In the genomic region with DNA sequence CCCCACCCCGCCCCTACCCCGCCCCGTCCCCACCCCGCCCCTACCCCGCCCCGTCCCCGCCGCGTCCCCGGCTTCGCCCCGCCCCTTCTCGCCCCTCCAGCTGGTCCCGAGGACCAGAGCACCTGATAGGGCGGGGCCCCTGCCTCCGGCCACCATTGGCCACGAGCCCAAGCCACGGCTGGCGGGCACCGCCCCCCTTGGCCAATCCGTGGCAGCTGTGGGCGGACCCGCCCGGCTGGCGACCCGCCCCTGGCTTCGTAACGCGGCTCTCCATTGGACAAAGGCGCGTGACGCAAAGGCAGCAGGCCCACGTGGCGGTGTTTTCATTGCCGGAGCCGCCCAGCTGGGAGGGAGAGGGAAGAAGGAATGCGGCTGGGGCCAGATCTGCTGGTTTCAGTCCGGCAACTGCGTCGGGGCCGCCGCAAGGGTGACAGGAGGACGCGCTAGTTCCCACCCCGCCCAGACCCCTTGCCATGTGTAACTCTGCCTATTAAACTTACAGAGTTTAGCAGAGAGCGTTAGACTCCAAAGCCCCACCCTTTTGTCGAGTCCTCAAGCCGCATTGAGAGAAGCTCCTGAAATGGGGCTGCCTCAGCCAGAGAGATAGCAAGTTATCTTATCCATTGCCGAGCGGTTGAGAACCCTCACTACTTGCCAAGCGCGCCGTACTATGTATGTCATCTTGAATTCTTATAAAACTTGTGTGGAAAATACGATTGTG, we compare ENCODE assay signal across 1 cellular context.
A peak's percentile ranks its signal among the peaks of the same experiment; 100 is the strongest.
TF ChIP-seq lines count a peak whose summit lies in the region.

No MANE protein-coding gene starts in this region.

TF ChIP-seq in HCT116, 20 proteins besides CTCF, POLR2A, EP300 and RAD21 (continued from another document):
- TF ChIP-seq, protein P1, sequence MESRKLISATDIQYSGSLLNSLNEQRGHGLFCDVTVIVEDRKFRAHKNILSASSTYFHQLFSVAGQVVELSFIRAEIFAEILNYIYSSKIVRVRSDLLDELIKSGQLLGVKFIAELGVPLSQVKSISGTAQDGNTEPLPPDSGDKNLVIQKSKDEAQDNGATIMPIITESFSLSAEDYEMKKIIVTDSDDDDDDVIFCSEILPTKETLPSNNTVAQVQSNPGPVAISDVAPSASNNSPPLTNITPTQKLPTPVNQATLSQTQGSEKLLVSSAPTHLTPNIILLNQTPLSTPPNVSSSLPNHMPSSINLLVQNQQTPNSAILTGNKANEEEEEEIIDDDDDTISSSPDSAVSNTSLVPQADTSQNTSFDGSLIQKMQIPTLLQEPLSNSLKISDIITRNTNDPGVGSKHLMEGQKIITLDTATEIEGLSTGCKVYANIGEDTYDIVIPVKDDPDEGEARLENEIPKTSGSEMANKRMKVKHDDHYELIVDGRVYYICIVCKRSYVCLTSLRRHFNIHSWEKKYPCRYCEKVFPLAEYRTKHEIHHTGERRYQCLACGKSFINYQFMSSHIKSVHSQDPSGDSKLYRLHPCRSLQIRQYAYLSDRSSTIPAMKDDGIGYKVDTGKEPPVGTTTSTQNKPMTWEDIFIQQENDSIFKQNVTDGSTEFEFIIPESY (IDR thresholded peaks at IDR 0.05; ENCODE audit: extremely low read depth, insufficient replicate concordance, low read length): no peak
- TF ChIP-seq SRF (IDR thresholded peaks at IDR 0.05; ENCODE audit: low read depth) (no peak), CBX3 (IDR thresholded peaks at IDR 0.05; ENCODE audit: low read depth) (no peak), EZH2phosphoT487 (IDR thresholded peaks at IDR 0.05; ENCODE audit: borderline replicate concordance) (no peak), ZFX (IDR thresholded peaks at IDR 0.05) (no peak), CEBPB (IDR thresholded peaks at IDR 0.05; ENCODE audit: low read depth) (no peak), FOSL1 (IDR thresholded peaks at IDR 0.05; ENCODE audit: low read depth) (no peak), EZH2 (IDR thresholded peaks at IDR 0.05) (no peak), SIN3A (IDR thresholded peaks at IDR 0.05; ENCODE audit: low read depth) (peak; percentile 100)
- TF ChIP-seq, protein P2, sequence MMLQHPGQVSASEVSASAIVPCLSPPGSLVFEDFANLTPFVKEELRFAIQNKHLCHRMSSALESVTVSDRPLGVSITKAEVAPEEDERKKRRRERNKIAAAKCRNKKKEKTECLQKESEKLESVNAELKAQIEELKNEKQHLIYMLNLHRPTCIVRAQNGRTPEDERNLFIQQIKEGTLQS (IDR thresholded peaks at IDR 0.05): no peak
